In genomic region chr20:35788796-35789195, GRCh38 we compare ENCODE assay signal across 20 cellular contexts. TPM values are rescaled to one million over a fixed set of nuclear protein-coding genes. Genes with fewer than 3 reads are reported as not detected.
DNase-seq lines count a peak whose midpoint lies in the region; ATAC-seq and TF ChIP-seq lines count a peak whose summit lies in the region.
"Had no signal": no experiment of that assay in that cellular context is flagged by ENCODE, and none has a peak within 500 bp of the region (broad histone marks: within the 10 kb centered on the region; RNA-seq: fewer than 3 reads in every experiment).

No MANE protein-coding gene starts in this region.

- H3K9me3 ChIP-seq in left ventricle myocardium inferior (replicated peaks), result no peaks in the 10 kb centered on the region
- no peaks in the 10 kb centered on the region for H3K9me3 ChIP-seq in aorta (ENCODE audit: control insufficient read depth, low read length)
- H3K9me3 ChIP-seq: HAP-1, left lung, prostate gland had no signal

- H3K27me3 ChIP-seq in left ventricle myocardium inferior (ENCODE audit: low read depth) (no peaks in the 10 kb centered on the region), aorta (ENCODE audit: control insufficient read depth in 1 of 2, insufficient read depth in 2 of 2, low read length in 1 of 2) (no peaks in the 10 kb centered on the region)
- H3K27me3 ChIP-seq: left lung had no signal

- H3K4me1 ChIP-seq in left ventricle myocardium inferior (no peaks in the 10 kb centered on the region), aorta (ENCODE audit: control insufficient read depth in 1 of 2, insufficient read depth in 2 of 2, low read length in 2 of 2) (peaks cover 0 to 4% of the 10 kb centered on the region in 2 donors)
- H3K4me1 ChIP-seq: HAP-1, prostate gland had no signal

- no peaks in the 10 kb centered on the region for H3K9me3 Mint-ChIP-seq in chondrocyte (ENCODE audit: low read depth)
- H3K9me3 Mint-ChIP-seq in stimulated activated effector memory CD8-positive, alpha-beta T cell treated with anti-CD3 and anti-CD28 coated beads, Interleukin-12 subunit alpha, Interleukin-12 subunit beta, amount 100 ng/mL, for 72 hours, result no peaks in the 10 kb centered on the region
- H3K9me3 Mint-ChIP-seq: brain, neural crest cell had no signal

- no peak overlapping the region for H3K4me3 Mint-ChIP-seq in chondrocyte (ENCODE audit: unreplicated experiment)
- no peak overlapping the region for H3K4me3 Mint-ChIP-seq in stimulated activated effector memory CD8-positive, alpha-beta T cell treated with anti-CD3 and anti-CD28 coated beads, Interleukin-12 subunit alpha, Interleukin-12 subunit beta, amount 100 ng/mL, for 72 hours
- H3K4me3 Mint-ChIP-seq: brain, neural crest cell had no signal

- intact Hi-C loops in cardiac septum (cut with DNase I) (no loop called here), left ventricle myocardium inferior (cut with micrococcal nuclease) (no loop called here), aorta (cut with DNase I) (no loop called here)

- H3K27ac Mint-ChIP-seq in chondrocyte (ENCODE audit: unreplicated experiment), result no peak overlapping the region
- H3K27ac Mint-ChIP-seq in stimulated activated effector memory CD8-positive, alpha-beta T cell treated with anti-CD3 and anti-CD28 coated beads, Interleukin-12 subunit alpha, Interleukin-12 subunit beta, amount 100 ng/mL, for 72 hours, result peak overlapping the region; percentile 14

- no peaks in the 10 kb centered on the region for H3K36me3 Mint-ChIP-seq in chondrocyte (ENCODE audit: low read depth)
- peaks cover 47% of the 10 kb centered on the region for H3K36me3 Mint-ChIP-seq in stimulated activated effector memory CD8-positive, alpha-beta T cell treated with anti-CD3 and anti-CD28 coated beads, Interleukin-12 subunit alpha, Interleukin-12 subunit beta, amount 100 ng/mL, for 72 hours

- no peaks in the 10 kb centered on the region for H3K27me3 Mint-ChIP-seq in chondrocyte (ENCODE audit: low read depth)
- H3K27me3 Mint-ChIP-seq: brain had no signal

- TF ChIP-seq CTCF in left ventricle myocardium inferior (IDR thresholded peaks at IDR 0.05; ENCODE audit: borderline replicate concordance), result no peak
- no peak for TF ChIP-seq CTCF in chondrocyte (IDR thresholded peaks at IDR 0.05)

- peaks cover 11% of the 10 kb centered on the region for H3K4me1 Mint-ChIP-seq in chondrocyte (ENCODE audit: low read depth)
- H3K4me1 Mint-ChIP-seq in stimulated activated effector memory CD8-positive, alpha-beta T cell treated with anti-CD3 and anti-CD28 coated beads, Interleukin-12 subunit alpha, Interleukin-12 subunit beta, amount 100 ng/mL, for 72 hours, result peaks cover 15% of the 10 kb centered on the region
- H3K4me1 Mint-ChIP-seq: brain had no signal

- H3K4me3 ChIP-seq in left ventricle myocardium inferior, result no peak overlapping the region
- no peak overlapping the region for H3K4me3 ChIP-seq in aorta (ENCODE audit: low read length in 2 of 2)
- H3K4me3 ChIP-seq: HAP-1, left lung, prostate gland had no signal

- H3K36me3 ChIP-seq in left ventricle myocardium inferior (peaks cover 1% of the 10 kb centered on the region), aorta (ENCODE audit: control insufficient read depth in 1 of 2, insufficient read depth in 2 of 2, low read length in 1 of 2) (no peaks in the 10 kb centered on the region)
- H3K36me3 ChIP-seq: prostate gland had no signal

- DNase-seq in cardiac septum (ENCODE audit: low spot score) (peak; percentile 9), left ventricle myocardium inferior (no peak), NCI-H2029 (lab: John Stamatoyannopoulos, UW) (peak; percentile 89), chondrocyte (ENCODE audit: low spot score) (peak; percentile 24), cortex of kidney (lab: John Stamatoyannopoulos, UW) (no peak), NCI-H2081 (lab: John Stamatoyannopoulos, UW) (no peak), aorta (no peak)
- no peak for DNase-seq in stimulated activated effector memory CD8-positive, alpha-beta T cell treated with anti-CD3 and anti-CD28 coated beads, Interleukin-12 subunit alpha, Interleukin-12 subunit beta, amount 100 ng/mL, for 72 hours (ENCODE audit: low spot score in 2 of 2)
- DNase-seq: activated CD4-positive, alpha-beta T cell treated with anti-CD3 and anti-CD28 coated beads, Interleukin-2, amount 50 U/mL, for 48 hours; activated effector memory CD4-positive, alpha-beta T cell treated with anti-CD3 and anti-CD28 coated beads, Interleukin-2, amount 50 U/mL, for 16 hours; GDM1; KBM-7; left lung; NCI-H1930; NCI-H526 treated with DMSO at 0.1 percent for 48 hours had no signal

- no peak for ATAC-seq in stimulated activated effector memory CD8-positive, alpha-beta T cell treated with anti-CD3 and anti-CD28 coated beads, Interleukin-12 subunit alpha, Interleukin-12 subunit beta, amount 100 ng/mL, for 72 hours
- ATAC-seq in aorta (ENCODE audit: low FRiP score), result no peak
- ATAC-seq: left lung had no signal

- WGBS in aorta, 2 donors, result 97% methylated on average over 4 of the region's 4 CpGs

- no peak overlapping the region for H3K27ac ChIP-seq in left ventricle myocardium inferior (replicated peaks)
- H3K27ac ChIP-seq in aorta (ENCODE audit: low read depth in 1 of 2, low read length in 2 of 2), result no peak overlapping the region
- H3K27ac ChIP-seq: C4-2B, left lung, prostate gland had no signal

RNA-seq across cellular contexts. Expression of gene PHF20, which starts 17.0 kb away (rescaled TPM):
- 28.9 TPM for total RNA-seq in cardiac septum
- 35.9 TPM for total RNA-seq in left ventricle myocardium inferior
- 42.2 to 46.1 TPM (median 44.6 TPM) in 3 replicates for total RNA-seq in chondrocyte
- 10 to 100 TPM; 48.7 to 64.4 TPM for total RNA-seq in aorta
- polyA plus RNA-seq in aorta, result 10 to 100 TPM; 17.1 to 32.9 TPM

RNA-seq across cellular contexts. Expression of gene RBM39, which starts 46.7 kb away (rescaled TPM):
- total RNA-seq in cardiac septum, result 167 TPM
- total RNA-seq in left ventricle myocardium inferior, result 128 TPM
- 217 to 277 TPM (median 238 TPM) in 3 replicates for total RNA-seq in chondrocyte
- total RNA-seq in aorta, result 100 to 1,000 TPM; 293 to 383 TPM
- 100 to 1,000 TPM in 1 of 2 donors, 10 to 100 TPM in 1; 65.6 to 352 TPM for polyA plus RNA-seq in aorta

Comparison
In these comparisons a context has a peak if more than half of its experiments do, and no peak if none do; other contexts are left out.
1. DNase-seq: peak in cardiac septum (single experiment), NCI-H2029 (single experiment) and chondrocyte (single experiment); none in left ventricle myocardium inferior (single experiment), stimulated activated effector memory CD8-positive, alpha-beta T cell treated with anti-CD3 and anti-CD28 coated beads, Interleukin-12 subunit alpha, Interleukin-12 subunit beta, amount 100 ng/mL, for 72 hours (0 of 2), cortex of kidney (single experiment), NCI-H2081 (0 of 2) and aorta (0 of 2).